Comparison of ENCODE assay signal across 1 cellular context in genomic region chr9:125494555-125494920, GRCh38.
TF ChIP-seq lines count a peak whose summit lies in the region.

No MANE protein-coding gene starts in this region.

TF ChIP-seq in WTC11, 78 proteins besides CTCF, POLR2A, EP300 and RAD21:
- TF ChIP-seq, protein P1, sequence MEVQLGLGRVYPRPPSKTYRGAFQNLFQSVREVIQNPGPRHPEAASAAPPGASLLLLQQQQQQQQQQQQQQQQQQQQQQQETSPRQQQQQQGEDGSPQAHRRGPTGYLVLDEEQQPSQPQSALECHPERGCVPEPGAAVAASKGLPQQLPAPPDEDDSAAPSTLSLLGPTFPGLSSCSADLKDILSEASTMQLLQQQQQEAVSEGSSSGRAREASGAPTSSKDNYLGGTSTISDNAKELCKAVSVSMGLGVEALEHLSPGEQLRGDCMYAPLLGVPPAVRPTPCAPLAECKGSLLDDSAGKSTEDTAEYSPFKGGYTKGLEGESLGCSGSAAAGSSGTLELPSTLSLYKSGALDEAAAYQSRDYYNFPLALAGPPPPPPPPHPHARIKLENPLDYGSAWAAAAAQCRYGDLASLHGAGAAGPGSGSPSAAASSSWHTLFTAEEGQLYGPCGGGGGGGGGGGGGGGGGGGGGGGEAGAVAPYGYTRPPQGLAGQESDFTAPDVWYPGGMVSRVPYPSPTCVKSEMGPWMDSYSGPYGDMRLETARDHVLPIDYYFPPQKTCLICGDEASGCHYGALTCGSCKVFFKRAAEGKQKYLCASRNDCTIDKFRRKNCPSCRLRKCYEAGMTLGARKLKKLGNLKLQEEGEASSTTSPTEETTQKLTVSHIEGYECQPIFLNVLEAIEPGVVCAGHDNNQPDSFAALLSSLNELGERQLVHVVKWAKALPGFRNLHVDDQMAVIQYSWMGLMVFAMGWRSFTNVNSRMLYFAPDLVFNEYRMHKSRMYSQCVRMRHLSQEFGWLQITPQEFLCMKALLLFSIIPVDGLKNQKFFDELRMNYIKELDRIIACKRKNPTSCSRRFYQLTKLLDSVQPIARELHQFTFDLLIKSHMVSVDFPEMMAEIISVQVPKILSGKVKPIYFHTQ (CRISPR knock-in tag; IDR thresholded peaks at IDR 0.05): no peak
